Comparison of ENCODE assay signal across 1 cellular context in genomic region chr7:81745706-81746105, GRCh38.
TF ChIP-seq lines count a peak whose summit lies in the region.

No MANE protein-coding gene starts in this region.

TF ChIP-seq in SK-N-SH treated with all-trans-retinoic acid at 6 μM for 48 hours, 23 proteins besides CTCF, POLR2A, EP300 and RAD21 (continued from another document):
- TF ChIP-seq, protein P1, sequence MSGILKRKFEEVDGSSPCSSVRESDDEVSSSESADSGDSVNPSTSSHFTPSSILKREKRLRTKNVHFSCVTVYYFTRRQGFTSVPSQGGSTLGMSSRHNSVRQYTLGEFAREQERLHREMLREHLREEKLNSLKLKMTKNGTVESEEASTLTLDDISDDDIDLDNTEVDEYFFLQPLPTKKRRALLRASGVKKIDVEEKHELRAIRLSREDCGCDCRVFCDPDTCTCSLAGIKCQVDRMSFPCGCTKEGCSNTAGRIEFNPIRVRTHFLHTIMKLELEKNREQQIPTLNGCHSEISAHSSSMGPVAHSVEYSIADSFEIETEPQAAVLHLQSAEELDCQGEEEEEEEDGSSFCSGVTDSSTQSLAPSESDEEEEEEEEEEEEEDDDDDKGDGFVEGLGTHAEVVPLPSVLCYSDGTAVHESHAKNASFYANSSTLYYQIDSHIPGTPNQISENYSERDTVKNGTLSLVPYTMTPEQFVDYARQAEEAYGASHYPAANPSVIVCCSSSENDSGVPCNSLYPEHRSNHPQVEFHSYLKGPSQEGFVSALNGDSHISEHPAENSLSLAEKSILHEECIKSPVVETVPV (CRISPR knock-in tag; IDR thresholded peaks at IDR 0.05), result peak; percentile 78; the same call in 1 of the 2 replicates
- TF ChIP-seq ESRRG (CRISPR knock-in tag; IDR thresholded peaks at IDR 0.05) (no peak), ZFP3 (CRISPR knock-in tag; IDR thresholded peaks at IDR 0.05) (no peak), ZNF8 (CRISPR knock-in tag; IDR thresholded peaks at IDR 0.05) (no peak), TCF4 (CRISPR knock-in tag; IDR thresholded peaks at IDR 0.05; ENCODE audit: borderline replicate concordance) (0 out of 2 replicates have a peak, but pooled peaks have one; percentile 28), RARB (CRISPR knock-in tag; IDR thresholded peaks at IDR 0.05) (no peak; the same call in 1 of the 2 replicates), GLIS3 (CRISPR knock-in tag; IDR thresholded peaks at IDR 0.05) (no peak), CSDC2 (CRISPR knock-in tag; IDR thresholded peaks at IDR 0.05) (no peak), ZC3H10 (CRISPR knock-in tag; IDR thresholded peaks at IDR 0.05) (peak; percentile 85), OSR1 (CRISPR knock-in tag; IDR thresholded peaks at IDR 0.05) (no peak), CREB5 (CRISPR knock-in tag; IDR thresholded peaks at IDR 0.05; ENCODE audit: low read depth) (peak; percentile 80)
- TF ChIP-seq, protein P2, sequence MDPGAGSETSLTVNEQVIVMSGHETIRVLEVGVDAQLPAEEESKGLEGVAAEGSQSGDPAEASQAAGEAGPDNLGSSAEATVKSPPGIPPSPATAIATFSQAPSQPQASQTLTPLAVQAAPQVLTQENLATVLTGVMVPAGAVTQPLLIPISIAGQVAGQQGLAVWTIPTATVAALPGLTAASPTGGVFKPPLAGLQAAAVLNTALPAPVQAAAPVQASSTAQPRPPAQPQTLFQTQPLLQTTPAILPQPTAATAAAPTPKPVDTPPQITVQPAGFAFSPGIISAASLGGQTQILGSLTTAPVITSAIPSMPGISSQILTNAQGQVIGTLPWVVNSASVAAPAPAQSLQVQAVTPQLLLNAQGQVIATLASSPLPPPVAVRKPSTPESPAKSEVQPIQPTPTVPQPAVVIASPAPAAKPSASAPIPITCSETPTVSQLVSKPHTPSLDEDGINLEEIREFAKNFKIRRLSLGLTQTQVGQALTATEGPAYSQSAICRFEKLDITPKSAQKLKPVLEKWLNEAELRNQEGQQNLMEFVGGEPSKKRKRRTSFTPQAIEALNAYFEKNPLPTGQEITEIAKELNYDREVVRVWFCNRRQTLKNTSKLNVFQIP (CRISPR knock-in tag; IDR thresholded peaks at IDR 0.05; ENCODE audit: borderline replicate concordance, low read depth), result 0 out of 2 replicates have a peak, but pooled peaks have one; percentile 14
- TF ChIP-seq, protein P3, sequence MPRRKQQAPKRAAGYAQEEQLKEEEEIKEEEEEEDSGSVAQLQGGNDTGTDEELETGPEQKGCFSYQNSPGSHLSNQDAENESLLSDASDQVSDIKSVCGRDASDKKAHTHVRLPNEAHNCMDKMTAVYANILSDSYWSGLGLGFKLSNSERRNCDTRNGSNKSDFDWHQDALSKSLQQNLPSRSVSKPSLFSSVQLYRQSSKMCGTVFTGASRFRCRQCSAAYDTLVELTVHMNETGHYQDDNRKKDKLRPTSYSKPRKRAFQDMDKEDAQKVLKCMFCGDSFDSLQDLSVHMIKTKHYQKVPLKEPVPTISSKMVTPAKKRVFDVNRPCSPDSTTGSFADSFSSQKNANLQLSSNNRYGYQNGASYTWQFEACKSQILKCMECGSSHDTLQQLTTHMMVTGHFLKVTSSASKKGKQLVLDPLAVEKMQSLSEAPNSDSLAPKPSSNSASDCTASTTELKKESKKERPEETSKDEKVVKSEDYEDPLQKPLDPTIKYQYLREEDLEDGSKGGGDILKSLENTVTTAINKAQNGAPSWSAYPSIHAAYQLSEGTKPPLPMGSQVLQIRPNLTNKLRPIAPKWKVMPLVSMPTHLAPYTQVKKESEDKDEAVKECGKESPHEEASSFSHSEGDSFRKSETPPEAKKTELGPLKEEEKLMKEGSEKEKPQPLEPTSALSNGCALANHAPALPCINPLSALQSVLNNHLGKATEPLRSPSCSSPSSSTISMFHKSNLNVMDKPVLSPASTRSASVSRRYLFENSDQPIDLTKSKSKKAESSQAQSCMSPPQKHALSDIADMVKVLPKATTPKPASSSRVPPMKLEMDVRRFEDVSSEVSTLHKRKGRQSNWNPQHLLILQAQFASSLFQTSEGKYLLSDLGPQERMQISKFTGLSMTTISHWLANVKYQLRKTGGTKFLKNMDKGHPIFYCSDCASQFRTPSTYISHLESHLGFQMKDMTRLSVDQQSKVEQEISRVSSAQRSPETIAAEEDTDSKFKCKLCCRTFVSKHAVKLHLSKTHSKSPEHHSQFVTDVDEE (CRISPR knock-in tag; IDR thresholded peaks at IDR 0.05), result no peak
